Comparison of ENCODE assay signal across 19 cellular contexts in genomic region chr7:127940365-127941160, GRCh38.
DNase-seq lines count a peak whose midpoint lies in the region; ATAC-seq and TF ChIP-seq lines count a peak whose summit lies in the region.
"Had no signal": no experiment of that assay in that cellular context is flagged by ENCODE, and none has a peak within 500 bp of the region (broad histone marks: within the 10 kb centered on the region; RNA-seq: fewer than 3 reads in every experiment).

No MANE protein-coding gene starts in this region.

- no peak overlapping the region for H3K4me3 ChIP-seq in BLaER1
- no peak overlapping the region for H3K4me3 ChIP-seq in GM23248
- no peak overlapping the region for H3K4me3 ChIP-seq in choroid plexus epithelial cell (ENCODE audit: low read depth, low read length)
- H3K4me3 ChIP-seq in neural progenitor cell: no peak overlapping the region
- no peak overlapping the region for H3K4me3 ChIP-seq in BE2C (ENCODE audit: low read depth, low read length)
- H3K4me3 ChIP-seq: body of pancreas, uterus had no signal

- peak; percentile 33 for DNase-seq in GM23248
- DNase-seq in choroid plexus epithelial cell (ENCODE audit: low read depth): peak; percentile 42
- peak; percentile 29 for DNase-seq in neural progenitor cell (ENCODE audit: low spot score)
- DNase-seq in BE2C: no peak
- no peak for DNase-seq in stimulated activated CD4-positive, alpha-beta T cell treated with anti-CD3 and anti-CD28 coated beads, Interleukin-1b, Interleukin-23, amount 100 ng/mL, for 48 hours
- DNase-seq: activated naive CD4-positive, alpha-beta T cell treated with anti-CD3 and anti-CD28 coated beads, Interleukin-2, amount 50 U/mL, for 16 hours; CD4-positive, CD25-positive, alpha-beta regulatory T cell; DMS153; GOT3; IMR-90; left ventricle myocardium superior; NCI-H1694 treated with DMSO at 0.1 percent for 48 hours; NCI-H446; stimulated activated CD4-positive, alpha-beta T cell treated with anti-CD3 and anti-CD28 coated beads, Interleukin-2, amount 100 ng/mL, for 48 hours; uterus had no signal

- no peak overlapping the region for H2AFZ ChIP-seq in GM23248
- H2AFZ ChIP-seq in neural progenitor cell (replicated peaks): no peak overlapping the region

- H3K4me1 ChIP-seq in BLaER1 (peaks cover 83% of the 10 kb centered on the region), GM23248 (ENCODE audit: insufficient read depth) (peaks cover 16% of the 10 kb centered on the region), neural progenitor cell (peaks cover 42% of the 10 kb centered on the region), BE2C (peaks cover 11% of the 10 kb centered on the region)
- H3K4me1 ChIP-seq: uterus had no signal

- H3K9me3 ChIP-seq in BLaER1: peaks cover 17% of the 10 kb centered on the region
- H3K9me3 ChIP-seq in GM23248 (ENCODE audit: low read depth): no peaks in the 10 kb centered on the region
- no peaks in the 10 kb centered on the region for H3K9me3 ChIP-seq in neural progenitor cell (ENCODE audit: low read depth)
- H3K9me3 ChIP-seq in BE2C: no peaks in the 10 kb centered on the region
- H3K9me3 ChIP-seq: body of pancreas, uterus had no signal

- in situ Hi-C loops in GM23248 (cut with MboI): no loop called here

- H3K36me3 ChIP-seq in BLaER1 (peaks cover 64% of the 10 kb centered on the region), GM23248 (ENCODE audit: low read depth) (no peaks in the 10 kb centered on the region), neural progenitor cell (no peaks in the 10 kb centered on the region), BE2C (no peaks in the 10 kb centered on the region; the same call in 1 of the 2 replicates)
- H3K36me3 ChIP-seq: uterus had no signal

- H3K79me2 ChIP-seq in GM23248 (ENCODE audit: insufficient read depth) (peaks cover 54% of the 10 kb centered on the region), neural progenitor cell (ENCODE audit: low read depth) (no peaks in the 10 kb centered on the region)

- no peaks in the 10 kb centered on the region for H3K27me3 Mint-ChIP-seq in neural progenitor cell (ENCODE audit: insufficient read depth, low read depth)
- H3K27me3 Mint-ChIP-seq: CD4-positive, CD25-positive, alpha-beta regulatory T cell; dendritic cell treated with granulocyte-macrophage colony-stimulating factor and Interleukin-4, amounts not matched to agents 40 ng/mL and 50 ng/mL, for 4 days had no signal

- H3K9ac ChIP-seq in BLaER1 (no peak overlapping the region), GM23248 (no peak overlapping the region), neural progenitor cell (no peak overlapping the region)

- H3K27ac Mint-ChIP-seq in neural progenitor cell: peak overlapping the region; percentile 82
- H3K27ac Mint-ChIP-seq: dendritic cell treated with granulocyte-macrophage colony-stimulating factor and Interleukin-4, amounts not matched to agents 40 ng/mL and 50 ng/mL, for 4 days had no signal

- H3K4me3 Mint-ChIP-seq in neural progenitor cell: no peak overlapping the region
- H3K4me3 Mint-ChIP-seq: CD4-positive, CD25-positive, alpha-beta regulatory T cell; dendritic cell treated with granulocyte-macrophage colony-stimulating factor and Interleukin-4, amounts not matched to agents 40 ng/mL and 50 ng/mL, for 4 days had no signal

- H3K27ac ChIP-seq in BLaER1: peak overlapping the region; percentile 54
- H3K27ac ChIP-seq in GM23248: no peak overlapping the region
- H3K27ac ChIP-seq in neural progenitor cell: peak overlapping the region; percentile 79
- H3K27ac ChIP-seq: body of pancreas, uterus had no signal

- H3K9me3 Mint-ChIP-seq in neural progenitor cell: no peaks in the 10 kb centered on the region
- H3K9me3 Mint-ChIP-seq: CD4-positive, CD25-positive, alpha-beta regulatory T cell; dendritic cell treated with granulocyte-macrophage colony-stimulating factor and Interleukin-4, amounts not matched to agents 40 ng/mL and 50 ng/mL, for 4 days had no signal

- TF ChIP-seq CTCF in choroid plexus epithelial cell (conservative IDR thresholded peaks at IDR 0.05; ENCODE audit: low read depth, low read length) (no peak), neural progenitor cell (IDR thresholded peaks at IDR 0.05) (no peak), BE2C (IDR thresholded peaks at IDR 0.05; ENCODE audit: low read depth, low read length) (no peak)

- peaks cover 60% of the 10 kb centered on the region for H3K4me1 Mint-ChIP-seq in neural progenitor cell
- H3K4me1 Mint-ChIP-seq: CD4-positive, CD25-positive, alpha-beta regulatory T cell had no signal

- peaks cover 1% of the 10 kb centered on the region for H3K36me3 Mint-ChIP-seq in neural progenitor cell

- 61 to 64% methylated on average over 5 of the region's 5 CpGs for WGBS in GM23248 (ENCODE audit: low coverage in 1 of 2, low lambda C conversion rate in 2 of 2, missing lambda C conversion rate in 2 of 2), 2 experiments

- H3K9me2 ChIP-seq in GM23248 (ENCODE audit: insufficient read depth): no peaks in the 10 kb centered on the region

- no peak for ATAC-seq in GM21360 (IDR thresholded peaks at IDR 0.05; ENCODE audit: unreplicated experiment)
- ATAC-seq: body of pancreas, left ventricle myocardium superior had no signal

- H3K4me2 ChIP-seq in BLaER1: peak overlapping the region; percentile 90
- H3K4me2 ChIP-seq in GM23248 (ENCODE audit: unreplicated experiment): no peak overlapping the region
- peak overlapping the region; percentile 65 for H3K4me2 ChIP-seq in neural progenitor cell

- H3F3A ChIP-seq in GM23248 (ENCODE audit: insufficient read depth) (peaks cover 8% of the 10 kb centered on the region; the same call in 1 of the 2 replicates), neural progenitor cell (ENCODE audit: low read depth) (peaks cover 18% of the 10 kb centered on the region)

- no peaks in the 10 kb centered on the region for H3K27me3 ChIP-seq in BLaER1
- H3K27me3 ChIP-seq in GM23248 (replicated peaks; ENCODE audit: insufficient read depth): no peaks in the 10 kb centered on the region
- H3K27me3 ChIP-seq in neural progenitor cell: no peaks in the 10 kb centered on the region
- no peaks in the 10 kb centered on the region for H3K27me3 ChIP-seq in BE2C
- H3K27me3 ChIP-seq: body of pancreas, uterus had no signal

- H4K20me1 ChIP-seq in BLaER1 (no peaks in the 10 kb centered on the region), GM23248 (ENCODE audit: insufficient read depth) (no peaks in the 10 kb centered on the region), neural progenitor cell (ENCODE audit: low read depth) (peaks cover 9% of the 10 kb centered on the region)

Comparison
In these comparisons a context has a peak if more than half of its experiments do, and no peak if none do; other contexts are left out.
1. DNase-seq: peak in GM23248 (single experiment), choroid plexus epithelial cell (single experiment) and neural progenitor cell (single experiment); none in BE2C (single experiment) and stimulated activated CD4-positive, alpha-beta T cell treated with anti-CD3 and anti-CD28 coated beads, Interleukin-1b, Interleukin-23, amount 100 ng/mL, for 48 hours (single experiment).